In the genomic region with DNA sequence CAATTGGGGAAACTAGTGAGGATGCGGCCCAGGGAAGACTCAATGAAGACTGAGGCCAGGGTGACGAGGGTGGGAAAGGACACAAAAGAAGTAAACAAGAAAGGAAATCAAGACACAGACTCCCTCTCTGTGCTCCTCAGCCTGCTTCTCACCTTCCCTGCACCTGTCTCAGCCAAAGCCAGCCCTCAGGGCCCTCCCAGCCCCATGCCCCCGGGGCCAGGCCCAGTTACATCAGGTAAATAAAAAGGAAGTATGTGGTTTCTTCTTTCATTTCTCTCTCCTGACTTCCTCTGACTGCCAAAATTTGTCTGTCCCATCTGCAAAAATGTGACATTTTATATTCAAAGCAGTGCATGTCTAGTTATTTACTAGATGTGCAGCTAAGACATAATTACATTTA, we compare ENCODE assay signal across 10 cellular contexts.
A peak's percentile ranks its signal among the peaks of the same experiment; 100 is the strongest.
DNase-seq lines count a peak whose midpoint lies in the region; ATAC-seq and TF ChIP-seq lines count a peak whose summit lies in the region.
"Had no signal": no experiment of that assay in that cellular context is flagged by ENCODE, and none has a peak within 500 bp of the region (broad histone marks: within the 10 kb centered on the region; RNA-seq: fewer than 3 reads in every experiment).

No MANE protein-coding gene starts in this region.

- H2AFZ ChIP-seq in GM23248 = no peak overlapping the region

- peak; percentile 53 for ATAC-seq in GM21528 (IDR thresholded peaks at IDR 0.05; ENCODE audit: low FRiP score, unreplicated experiment)
- no peak for ATAC-seq in GM21526 (IDR thresholded peaks at IDR 0.05; ENCODE audit: low FRiP score, unreplicated experiment)

- WGBS in GM23248 (ENCODE audit: low coverage in 1 of 2, low lambda C conversion rate in 2 of 2, missing lambda C conversion rate in 2 of 2), 2 experiments = 87 to 94% methylated on average over 3 of the region's 3 CpGs

- no peaks in the 10 kb centered on the region for H4K20me1 ChIP-seq in GM23248 (ENCODE audit: insufficient read depth)

- H3K9ac ChIP-seq in GM23248 = no peak overlapping the region

- H3K9me3 ChIP-seq in BE2C = no peaks in the 10 kb centered on the region
- H3K9me3 ChIP-seq in GM23248 (ENCODE audit: low read depth) = no peaks in the 10 kb centered on the region

- H3K4me1 ChIP-seq in BE2C (peaks cover 48% of the 10 kb centered on the region), GM23248 (ENCODE audit: insufficient read depth) (no peaks in the 10 kb centered on the region)

- no peak overlapping the region for H3K4me2 ChIP-seq in GM23248 (ENCODE audit: unreplicated experiment)

- in situ Hi-C loops in GM13976 (cut with MboI; ENCODE audit: low sequenced_read_pairs, unreplicated experiment) (no loop called here), GM23248 (cut with MboI) (no loop called here)

- H3K36me3 ChIP-seq in BE2C (no peaks in the 10 kb centered on the region), GM23248 (ENCODE audit: low read depth) (no peaks in the 10 kb centered on the region)

- DNase-seq in GM13976 (ENCODE audit: low spot score) (peak; percentile 29), NAMALWA (ENCODE audit: low spot score) (peak; percentile 41), iPS-NIHi7 (ENCODE audit: extremely low spot score) (peak; percentile 9), BE2C (no peak), coronary artery (ENCODE audit: low spot score) (no peak), GM23248 (no peak)
- DNase-seq: activated CD8-positive, alpha-beta memory T cell treated with anti-CD3 and anti-CD28 coated beads, Interleukin-2, amount 50 U/mL, for 48 hours; IMR-90 had no signal

- no peak overlapping the region for H3K27ac ChIP-seq in coronary artery
- H3K27ac ChIP-seq in GM23248 = no peak overlapping the region

- no peaks in the 10 kb centered on the region for H3K27me3 ChIP-seq in BE2C
- peaks cover 18% of the 10 kb centered on the region; the same call in 1 of the 2 replicates for H3K27me3 ChIP-seq in GM23248 (replicated peaks; ENCODE audit: insufficient read depth)

- no peak overlapping the region for H3K4me3 ChIP-seq in BE2C (ENCODE audit: low read depth, low read length)
- H3K4me3 ChIP-seq in coronary artery = no peak overlapping the region
- H3K4me3 ChIP-seq in GM23248 = no peak overlapping the region

- no peaks in the 10 kb centered on the region for H3K9me2 ChIP-seq in GM23248 (ENCODE audit: insufficient read depth)

- TF ChIP-seq CTCF in GM13976 (IDR thresholded peaks at IDR 0.05; ENCODE audit: borderline replicate concordance, control extremely low read depth, extremely low read depth, insufficient read depth, missing control alignments) (no peak), BE2C (IDR thresholded peaks at IDR 0.05; ENCODE audit: low read depth, low read length) (no peak), coronary artery (IDR thresholded peaks at IDR 0.05) (no peak)

- no peaks in the 10 kb centered on the region for H3F3A ChIP-seq in GM23248 (ENCODE audit: insufficient read depth)

- no peaks in the 10 kb centered on the region for H3K79me2 ChIP-seq in GM23248 (ENCODE audit: insufficient read depth)

Comparison
In these comparisons a context has a peak if more than half of its experiments do, and no peak if none do; other contexts are left out.
1. DNase-seq: peak in GM13976 (single experiment), NAMALWA (single experiment) and iPS-NIHi7 (single experiment); none in BE2C (single experiment), coronary artery (single experiment) and GM23248 (single experiment).